ENCODE assay signal across 1 cellular context in genomic region chr15:80780416-80781221, GRCh38.
A peak's percentile ranks its signal among the peaks of the same experiment; 100 is the strongest.
TF ChIP-seq lines count a peak whose summit lies in the region.

No MANE protein-coding gene starts in this region.

TF ChIP-seq in HepG2, 621 proteins besides CTCF, POLR2A, EP300 and RAD21 (continued from another document and continues in another):
- TF ChIP-seq, protein P1, sequence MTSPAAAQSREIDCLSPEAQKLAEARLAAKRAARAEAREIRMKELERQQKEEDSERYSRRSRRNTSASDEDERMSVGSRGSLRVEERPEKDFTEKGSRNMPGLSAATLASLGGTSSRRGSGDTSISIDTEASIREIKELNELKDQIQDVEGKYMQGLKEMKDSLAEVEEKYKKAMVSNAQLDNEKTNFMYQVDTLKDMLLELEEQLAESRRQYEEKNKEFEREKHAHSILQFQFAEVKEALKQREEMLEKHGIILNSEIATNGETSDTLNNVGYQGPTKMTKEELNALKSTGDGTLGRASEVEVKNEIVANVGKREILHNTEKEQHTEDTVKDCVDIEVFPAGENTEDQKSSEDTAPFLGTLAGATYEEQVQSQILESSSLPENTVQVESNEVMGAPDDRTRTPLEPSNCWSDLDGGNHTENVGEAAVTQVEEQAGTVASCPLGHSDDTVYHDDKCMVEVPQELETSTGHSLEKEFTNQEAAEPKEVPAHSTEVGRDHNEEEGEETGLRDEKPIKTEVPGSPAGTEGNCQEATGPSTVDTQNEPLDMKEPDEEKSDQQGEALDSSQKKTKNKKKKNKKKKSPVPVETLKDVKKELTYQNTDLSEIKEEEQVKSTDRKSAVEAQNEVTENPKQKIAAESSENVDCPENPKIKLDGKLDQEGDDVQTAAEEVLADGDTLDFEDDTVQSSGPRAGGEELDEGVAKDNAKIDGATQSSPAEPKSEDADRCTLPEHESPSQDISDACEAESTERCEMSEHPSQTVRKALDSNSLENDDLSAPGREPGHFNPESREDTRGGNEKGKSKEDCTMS (CRISPR knock-in tag; conservative IDR thresholded peaks at IDR 0.05), result peak; percentile 92; the same call in 1 of the 2 replicates
- TF ChIP-seq TSC22D2 (CRISPR knock-in tag; IDR thresholded peaks at IDR 0.05; ENCODE audit: borderline replicate concordance) (peak; percentile 99), PLSCR1 (CRISPR knock-in tag; IDR thresholded peaks at IDR 0.05; ENCODE audit: borderline replicate concordance) (peak; percentile 87; the same call in 1 of the 2 replicates), ZNF878 (CRISPR knock-in tag; IDR thresholded peaks at IDR 0.05) (peak; percentile 84; the same call in 1 of the 2 replicates), POLR2G (IDR thresholded peaks at IDR 0.05; ENCODE audit: low read depth, low read length) (no peak), SCMH1 (CRISPR knock-in tag; IDR thresholded peaks at IDR 0.05; ENCODE audit: borderline replicate concordance) (no peak), ZNF569 (CRISPR knock-in tag; IDR thresholded peaks at IDR 0.05; ENCODE audit: borderline replicate concordance) (no peak), RARA (CRISPR knock-in tag; IDR thresholded peaks at IDR 0.05) (peak; percentile 69), PAF1 (CRISPR knock-in tag; IDR thresholded peaks at IDR 0.05) (no peak), ZZZ3 (CRISPR knock-in tag; IDR thresholded peaks at IDR 0.05; ENCODE audit: borderline replicate concordance) (no peak), NCOR1 (IDR thresholded peaks at IDR 0.05; ENCODE audit: borderline replicate concordance, low read length) (no peak), SRSF4 (IDR thresholded peaks at IDR 0.05; ENCODE audit: low read depth, low read length, poor library complexity, severe bottlenecking) (no peak), ZFP1 (CRISPR knock-in tag; IDR thresholded peaks at IDR 0.05) (no peak), FOXP4 (CRISPR knock-in tag; IDR thresholded peaks at IDR 0.05) (peak; percentile 53), USF2 (IDR thresholded peaks at IDR 0.05; ENCODE audit: low read depth, low read length) (no peak), USF2 (CRISPR knock-in tag; IDR thresholded peaks at IDR 0.05; ENCODE audit: borderline replicate concordance) (no peak), ZEB1 (IDR thresholded peaks at IDR 0.05; ENCODE audit: insufficient replicate concordance, low read depth) (no peak), HHEX (CRISPR knock-in tag; IDR thresholded peaks at IDR 0.05) (no peak), NFE2 (CRISPR knock-in tag; IDR thresholded peaks at IDR 0.05) (no peak), ZNF484 (CRISPR knock-in tag; IDR thresholded peaks at IDR 0.05; ENCODE audit: borderline replicate concordance, low read depth) (peak; percentile 52; the same call in 1 of the 2 replicates), SRSF9 (IDR thresholded peaks at IDR 0.05; ENCODE audit: borderline replicate concordance, insufficient read depth, low read depth, low read length, poor library complexity, severe bottlenecking) (no peak), BCL6 (CRISPR knock-in tag; IDR thresholded peaks at IDR 0.05) (peak; percentile 77; the same call in 1 of the 2 replicates), ZNF547 (CRISPR knock-in tag; IDR thresholded peaks at IDR 0.05) (peak; percentile 38; the same call in 1 of the 2 replicates), ZNF572 (CRISPR knock-in tag; IDR thresholded peaks at IDR 0.05) (no peak), MIER2 (CRISPR knock-in tag; IDR thresholded peaks at IDR 0.05) (peak; percentile 98), RFXAP (CRISPR knock-in tag; IDR thresholded peaks at IDR 0.05; ENCODE audit: borderline replicate concordance) (peak; percentile 90), ZNF776 (CRISPR knock-in tag; IDR thresholded peaks at IDR 0.05) (peak; percentile 28; the same call in 1 of the 2 replicates), ZNF557 (CRISPR knock-in tag; IDR thresholded peaks at IDR 0.05) (peak; percentile 97)
- TF ChIP-seq, protein P2, sequence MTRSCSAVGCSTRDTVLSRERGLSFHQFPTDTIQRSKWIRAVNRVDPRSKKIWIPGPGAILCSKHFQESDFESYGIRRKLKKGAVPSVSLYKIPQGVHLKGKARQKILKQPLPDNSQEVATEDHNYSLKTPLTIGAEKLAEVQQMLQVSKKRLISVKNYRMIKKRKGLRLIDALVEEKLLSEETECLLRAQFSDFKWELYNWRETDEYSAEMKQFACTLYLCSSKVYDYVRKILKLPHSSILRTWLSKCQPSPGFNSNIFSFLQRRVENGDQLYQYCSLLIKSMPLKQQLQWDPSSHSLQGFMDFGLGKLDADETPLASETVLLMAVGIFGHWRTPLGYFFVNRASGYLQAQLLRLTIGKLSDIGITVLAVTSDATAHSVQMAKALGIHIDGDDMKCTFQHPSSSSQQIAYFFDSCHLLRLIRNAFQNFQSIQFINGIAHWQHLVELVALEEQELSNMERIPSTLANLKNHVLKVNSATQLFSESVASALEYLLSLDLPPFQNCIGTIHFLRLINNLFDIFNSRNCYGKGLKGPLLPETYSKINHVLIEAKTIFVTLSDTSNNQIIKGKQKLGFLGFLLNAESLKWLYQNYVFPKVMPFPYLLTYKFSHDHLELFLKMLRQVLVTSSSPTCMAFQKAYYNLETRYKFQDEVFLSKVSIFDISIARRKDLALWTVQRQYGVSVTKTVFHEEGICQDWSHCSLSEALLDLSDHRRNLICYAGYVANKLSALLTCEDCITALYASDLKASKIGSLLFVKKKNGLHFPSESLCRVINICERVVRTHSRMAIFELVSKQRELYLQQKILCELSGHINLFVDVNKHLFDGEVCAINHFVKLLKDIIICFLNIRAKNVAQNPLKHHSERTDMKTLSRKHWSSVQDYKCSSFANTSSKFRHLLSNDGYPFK (CRISPR knock-in tag; IDR thresholded peaks at IDR 0.05; ENCODE audit: borderline replicate concordance), result peak; percentile 60; the same call in 1 of the 2 replicates
- TF ChIP-seq, protein P3, sequence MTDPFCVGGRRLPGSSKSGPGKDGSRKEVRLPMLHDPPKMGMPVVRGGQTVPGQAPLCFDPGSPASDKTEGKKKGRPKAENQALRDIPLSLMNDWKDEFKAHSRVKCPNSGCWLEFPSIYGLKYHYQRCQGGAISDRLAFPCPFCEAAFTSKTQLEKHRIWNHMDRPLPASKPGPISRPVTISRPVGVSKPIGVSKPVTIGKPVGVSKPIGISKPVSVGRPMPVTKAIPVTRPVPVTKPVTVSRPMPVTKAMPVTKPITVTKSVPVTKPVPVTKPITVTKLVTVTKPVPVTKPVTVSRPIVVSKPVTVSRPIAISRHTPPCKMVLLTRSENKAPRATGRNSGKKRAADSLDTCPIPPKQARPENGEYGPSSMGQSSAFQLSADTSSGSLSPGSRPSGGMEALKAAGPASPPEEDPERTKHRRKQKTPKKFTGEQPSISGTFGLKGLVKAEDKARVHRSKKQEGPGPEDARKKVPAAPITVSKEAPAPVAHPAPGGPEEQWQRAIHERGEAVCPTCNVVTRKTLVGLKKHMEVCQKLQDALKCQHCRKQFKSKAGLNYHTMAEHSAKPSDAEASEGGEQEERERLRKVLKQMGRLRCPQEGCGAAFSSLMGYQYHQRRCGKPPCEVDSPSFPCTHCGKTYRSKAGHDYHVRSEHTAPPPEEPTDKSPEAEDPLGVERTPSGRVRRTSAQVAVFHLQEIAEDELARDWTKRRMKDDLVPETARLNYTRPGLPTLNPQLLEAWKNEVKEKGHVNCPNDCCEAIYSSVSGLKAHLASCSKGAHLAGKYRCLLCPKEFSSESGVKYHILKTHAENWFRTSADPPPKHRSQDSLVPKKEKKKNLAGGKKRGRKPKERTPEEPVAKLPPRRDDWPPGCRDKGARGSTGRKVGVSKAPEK (CRISPR knock-in tag; IDR thresholded peaks at IDR 0.05; ENCODE audit: borderline replicate concordance), result no peak
- TF ChIP-seq, protein P4, sequence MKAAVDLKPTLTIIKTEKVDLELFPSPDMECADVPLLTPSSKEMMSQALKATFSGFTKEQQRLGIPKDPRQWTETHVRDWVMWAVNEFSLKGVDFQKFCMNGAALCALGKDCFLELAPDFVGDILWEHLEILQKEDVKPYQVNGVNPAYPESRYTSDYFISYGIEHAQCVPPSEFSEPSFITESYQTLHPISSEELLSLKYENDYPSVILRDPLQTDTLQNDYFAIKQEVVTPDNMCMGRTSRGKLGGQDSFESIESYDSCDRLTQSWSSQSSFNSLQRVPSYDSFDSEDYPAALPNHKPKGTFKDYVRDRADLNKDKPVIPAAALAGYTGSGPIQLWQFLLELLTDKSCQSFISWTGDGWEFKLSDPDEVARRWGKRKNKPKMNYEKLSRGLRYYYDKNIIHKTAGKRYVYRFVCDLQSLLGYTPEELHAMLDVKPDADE (CRISPR knock-in tag; IDR thresholded peaks at IDR 0.05), result peak; percentile 81; the same call in 1 of the 2 replicates
- TF ChIP-seq, protein P5, sequence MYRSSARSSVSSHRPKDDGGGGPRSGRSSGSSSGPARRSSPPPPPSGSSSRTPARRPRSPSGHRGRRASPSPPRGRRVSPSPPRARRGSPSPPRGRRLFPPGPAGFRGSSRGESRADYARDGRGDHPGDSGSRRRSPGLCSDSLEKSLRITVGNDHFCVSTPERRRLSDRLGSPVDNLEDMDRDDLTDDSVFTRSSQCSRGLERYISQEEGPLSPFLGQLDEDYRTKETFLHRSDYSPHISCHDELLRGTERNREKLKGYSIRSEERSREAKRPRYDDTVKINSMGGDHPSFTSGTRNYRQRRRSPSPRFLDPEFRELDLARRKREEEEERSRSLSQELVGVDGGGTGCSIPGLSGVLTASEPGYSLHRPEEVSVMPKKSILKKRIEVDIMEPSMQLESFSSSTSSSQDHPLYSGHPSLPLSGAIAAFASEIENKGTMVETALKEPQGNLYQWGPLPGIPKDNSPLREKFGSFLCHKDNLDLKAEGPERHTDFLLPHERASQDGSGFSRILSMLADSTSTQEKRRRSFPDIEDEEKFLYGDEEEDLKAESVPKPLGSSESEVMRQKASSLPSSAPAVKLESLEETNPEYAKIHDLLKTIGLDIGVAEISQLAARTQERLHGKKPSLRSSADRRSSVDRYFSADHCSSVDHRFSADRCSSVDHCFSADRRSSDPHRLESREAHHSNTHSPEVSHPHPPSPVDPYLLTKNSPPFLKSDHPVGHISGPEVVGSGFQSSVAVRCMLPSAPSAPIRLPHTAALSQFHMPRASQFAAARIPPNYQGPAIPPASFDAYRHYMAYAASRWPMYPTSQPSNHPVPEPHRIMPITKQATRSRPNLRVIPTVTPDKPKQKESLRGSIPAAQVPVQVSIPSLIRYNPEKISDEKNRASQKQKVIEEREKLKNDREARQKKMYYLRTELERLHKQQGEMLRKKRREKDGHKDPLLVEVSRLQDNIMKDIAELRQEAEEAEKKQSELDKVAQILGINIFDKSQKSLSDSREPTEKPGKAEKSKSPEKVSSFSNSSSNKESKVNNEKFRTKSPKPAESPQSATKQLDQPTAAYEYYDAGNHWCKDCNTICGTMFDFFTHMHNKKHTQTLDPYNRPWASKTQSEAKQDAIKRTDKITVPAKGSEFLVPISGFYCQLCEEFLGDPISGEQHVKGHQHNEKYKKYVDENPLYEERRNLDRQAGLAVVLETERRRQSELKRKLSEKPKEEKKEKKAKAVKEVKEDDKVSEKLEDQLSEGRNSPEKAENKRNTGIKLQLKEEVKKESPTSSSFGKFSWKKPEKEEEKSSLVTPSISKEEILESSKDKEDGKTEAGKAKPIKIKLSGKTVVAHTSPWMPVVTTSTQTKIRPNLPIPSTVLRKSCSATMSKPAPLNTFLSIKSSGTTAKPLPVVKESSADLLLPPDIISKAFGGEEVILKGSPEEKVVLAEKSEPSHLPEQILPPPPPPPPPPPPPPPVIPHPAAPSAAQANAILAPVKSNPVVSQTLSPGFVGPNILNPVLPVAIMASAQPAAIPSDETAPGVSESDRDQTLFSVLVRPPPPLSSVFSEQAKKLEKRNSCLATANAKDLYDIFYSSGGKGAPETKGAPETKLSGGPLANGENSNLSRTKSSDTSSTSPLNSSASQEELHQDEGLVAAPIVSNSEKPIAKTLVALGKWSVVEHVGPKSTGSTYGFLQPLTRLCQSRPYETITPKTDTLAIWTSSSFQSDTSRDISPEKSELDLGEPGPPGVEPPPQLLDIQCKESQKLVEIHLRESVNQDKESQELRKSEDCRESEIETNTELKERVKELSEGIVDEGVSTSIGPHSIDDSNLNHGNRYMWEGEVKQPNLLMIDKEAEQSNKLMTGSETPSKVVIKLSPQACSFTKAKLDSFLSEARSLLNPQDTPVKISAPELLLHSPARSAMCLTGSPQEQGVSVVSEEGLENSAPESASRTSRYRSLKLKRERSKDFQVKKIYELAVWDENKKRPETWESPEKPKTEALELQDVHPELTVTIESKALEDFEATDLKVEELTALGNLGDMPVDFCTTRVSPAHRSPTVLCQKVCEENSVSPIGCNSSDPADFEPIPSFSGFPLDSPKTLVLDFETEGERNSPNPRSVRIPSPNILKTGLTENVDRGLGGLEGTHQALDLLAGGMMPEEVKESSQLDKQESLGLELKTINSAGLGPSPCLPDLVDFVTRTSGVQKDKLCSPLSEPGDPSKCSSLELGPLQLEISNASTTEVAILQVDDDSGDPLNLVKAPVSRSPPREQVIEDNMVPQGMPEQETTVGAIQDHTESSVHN (CRISPR knock-in tag; IDR thresholded peaks at IDR 0.05), result peak; percentile 72; the same call in 1 of the 2 replicates
